In genomic region chr3:155394240-155394639, GRCh38 we compare ENCODE assay signal across 26 cellular contexts.
A peak's percentile ranks its signal among the peaks of the same experiment; 100 is the strongest.
DNase-seq lines count a peak whose midpoint lies in the region; ATAC-seq, FAIRE-seq and TF ChIP-seq lines count a peak whose summit lies in the region.
"Had no signal": no experiment of that assay in that cellular context is flagged by ENCODE, and none has a peak within 500 bp of the region (broad histone marks: within the 10 kb centered on the region; RNA-seq: fewer than 3 reads in every experiment).

No MANE protein-coding gene starts in this region.

- intact Hi-C loops in HepG2 (cut with micrococcal nuclease; ENCODE audit: unreplicated experiment) (no loop called here), right lobe of liver (cut with DNase I) (no loop called here), GM12878 (cut with micrococcal nuclease; ENCODE audit: unreplicated experiment) (no loop called here)

- WGBS in HepG2 (ENCODE audit: low lambda C conversion rate): 58% methylated on average over 1 of the region's 1 CpG
- 73% methylated on average over 1 of the region's 1 CpG for WGBS in right lobe of liver (ENCODE audit: insufficient coverage, low coverage, low lambda C conversion rate, missing lambda C conversion rate)
- WGBS in GM12878 (ENCODE audit: insufficient coverage, insufficient replicate concordance, low lambda C conversion rate, missing lambda C conversion rate): 48% methylated on average over 1 of the region's 1 CpG
- 87 to 100% methylated on average over 1 of the region's 1 CpG for WGBS in gastroesophageal sphincter (ENCODE audit: low coverage in 1 of 2), 2 donors

- SMC1A ChIA-PET in GM12878 (lab: Charles Lee; ENCODE audit: uncharacterized antibody, unreplicated experiment): no interaction called here

- TF ChIP-seq POLR2A in HepG2 (IDR thresholded peaks at IDR 0.05; ENCODE audit: insufficient read depth in 1 of 2, low read depth in 2 of 2, low read length in 2 of 2) (no peak), right lobe of liver (IDR thresholded peaks at IDR 0.05) (no peak), GM12878 (IDR thresholded peaks at IDR 0.05; ENCODE audit: low read depth, low read length) (no peak), gastroesophageal sphincter (IDR thresholded peaks at IDR 0.05) (no peak)

- H2AFZ ChIP-seq in HepG2 (ENCODE audit: low read length) (no peak overlapping the region), GM12878 (ENCODE audit: control insufficient read depth, low read depth, low read length) (no peak overlapping the region)

- H3K27ac ChIP-seq in HepG2 (ENCODE audit: extremely low read length, insufficient read depth, low read length) (no peak overlapping the region), right lobe of liver (no peak overlapping the region), GM12878 (ENCODE audit: control insufficient read depth, insufficient read depth) (no peak overlapping the region), gastroesophageal sphincter (no peak overlapping the region)
- H3K27ac ChIP-seq: 22Rv1, BLaER1 had no signal

- POLR2A ChIA-PET in HepG2 (lab: Yijun Ruan, JAX): no interaction called here
- POLR2A ChIA-PET in GM12878 (lab: Charles Lee): no interaction called here

- no peaks in the 10 kb centered on the region for H3K4me1 ChIP-seq in HepG2 (ENCODE audit: insufficient read depth, low read length)
- H3K4me1 ChIP-seq in right lobe of liver: no peaks in the 10 kb centered on the region
- H3K4me1 ChIP-seq in GM12878 (ENCODE audit: control insufficient read depth, insufficient read depth, low read length): no peaks in the 10 kb centered on the region
- peaks cover 0 to 8% (median 5%) of the 10 kb centered on the region in 3 donors for H3K4me1 ChIP-seq in gastroesophageal sphincter
- H3K4me1 ChIP-seq: BE2C, BLaER1 had no signal

- no peak overlapping the region for H3K9ac ChIP-seq in HepG2 (ENCODE audit: insufficient read depth, low read depth, low read length)
- no peak overlapping the region for H3K9ac ChIP-seq in GM12878 (ENCODE audit: control insufficient read depth, insufficient read depth, low read length)
- H3K9ac ChIP-seq: BLaER1 had no signal

- no peak for FAIRE-seq in HepG2 (lab: Jason Lieb, UNC)
- FAIRE-seq in GM12878 (lab: Jason Lieb, UNC): peak; percentile 68
- FAIRE-seq in colon (lab: Jason Lieb, UNC): peak; percentile 36
- FAIRE-seq in frontal cortex (lab: Jason Lieb, UNC): peak; percentile 13
- FAIRE-seq: GM12891, GM19239 had no signal

- in situ Hi-C loops in HepG2 (cut with HindIII; ENCODE audit: extremely low pct_ligation_motif_present, low pct_unique_long_range_greater_than_20kb): no loop called here
- in situ Hi-C loops in GM12878 (cut with MboI): no loop called here

- ATAC-seq in HepG2 (no peak), right lobe of liver (no peak), GM12878 (no peak), gastroesophageal sphincter (no peak), GM21529 (IDR thresholded peaks at IDR 0.05; ENCODE audit: unreplicated experiment) (no peak)

- H3K9me3 ChIP-seq in HepG2 (ENCODE audit: low read length): no peaks in the 10 kb centered on the region
- H3K9me3 ChIP-seq in right lobe of liver: no peaks in the 10 kb centered on the region
- no peaks in the 10 kb centered on the region for H3K9me3 ChIP-seq in GM12878 (replicated peaks; ENCODE audit: control insufficient read depth, insufficient read depth, low read length)
- H3K9me3 ChIP-seq in gastroesophageal sphincter: no peaks in the 10 kb centered on the region
- H3K9me3 ChIP-seq: BE2C had no signal

- no peak for DNase-seq in HepG2 (ENCODE audit: low spot score)
- DNase-seq in right lobe of liver: no peak
- DNase-seq in GM12878 (ENCODE audit: low read depth, low spot score): no peak
- no peak for DNase-seq in frontal cortex (ENCODE audit: low spot score in 2 of 2)
- DNase-seq in HK-2 (ENCODE audit: unreplicated experiment): no peak
- DNase-seq: ACHN; BE2C; C1 segment of cervical spinal cord; CD4-positive, alpha-beta memory T cell; CD4-positive, CD25-positive, alpha-beta regulatory T cell; CD8-positive, alpha-beta memory T cell; COR-L47; DMS 273 treated with DMSO at 0.1 percent for 48 hours; DMS153; DMS53; DMS79; DND-41; EL; GDM1 had no signal

- no peak overlapping the region for H3K4me3 ChIP-seq in HepG2 (replicated peaks in 1 of 3; ENCODE audit: insufficient read depth in 1 of 3, low read depth in 2 of 3, low read length in 3 of 3)
- no peak overlapping the region for H3K4me3 ChIP-seq in right lobe of liver
- H3K4me3 ChIP-seq in GM12878: no peak overlapping the region
- H3K4me3 ChIP-seq in gastroesophageal sphincter: no peak overlapping the region
- H3K4me3 ChIP-seq: BLaER1 had no signal

- H3K79me2 ChIP-seq in HepG2 (ENCODE audit: insufficient read depth, low read length) (no peaks in the 10 kb centered on the region), GM12878 (ENCODE audit: control insufficient read depth, insufficient read depth, low read length) (no peaks in the 10 kb centered on the region)

- H3K4me2 ChIP-seq in HepG2 (ENCODE audit: low read depth, low read length) (no peak overlapping the region), GM12878 (ENCODE audit: control insufficient read depth, insufficient read depth) (no peak overlapping the region)
- H3K4me2 ChIP-seq: BLaER1 had no signal

- CTCF ChIA-PET in HepG2 (lab: Yijun Ruan, JAX; ENCODE audit: low intra/inter-chr PET ratio, low total read pairs) (no interaction called here), GM12878 (lab: Yijun Ruan, JAX) (no interaction called here)

- TF ChIP-seq EP300 in HepG2 (IDR thresholded peaks at IDR 0.05; ENCODE audit: low read depth in 2 of 2, low read length in 2 of 2) (no peak), HepG2 (CRISPR knock-in tag; IDR thresholded peaks at IDR 0.05; ENCODE audit: borderline replicate concordance) (no peak), GM12878 (IDR thresholded peaks at IDR 0.05; ENCODE audit: borderline replicate concordance in 1 of 2, control insufficient read depth in 1 of 2, low read depth in 2 of 2, low read length in 2 of 2) (no peak), gastroesophageal sphincter (IDR thresholded peaks at IDR 0.05) (no peak)

- TF ChIP-seq CTCF in HepG2 (CRISPR knock-in tag; IDR thresholded peaks at IDR 0.05) (no peak), right lobe of liver (IDR thresholded peaks at IDR 0.05) (no peak), GM12878 (IDR thresholded peaks at IDR 0.05 in 2 of 3, conservative IDR thresholded peaks at IDR 0.05 in 1 of 3; ENCODE audit: control insufficient read depth in 2 of 3, extremely low read depth in 1 of 3, insufficient read depth in 1 of 3, low read depth in 3 of 3, low read length in 3 of 3) (no peak), gastroesophageal sphincter (IDR thresholded peaks at IDR 0.05) (no peak)

- H3K36me3 ChIP-seq in HepG2 (replicated peaks in 1 of 2; ENCODE audit: control insufficient read depth in 1 of 2, insufficient read depth in 2 of 2, low read length in 2 of 2): no peaks in the 10 kb centered on the region
- H3K36me3 ChIP-seq in right lobe of liver: no peaks in the 10 kb centered on the region
- no peaks in the 10 kb centered on the region for H3K36me3 ChIP-seq in GM12878 (ENCODE audit: control insufficient read depth in 2 of 2, insufficient read depth in 2 of 2, low read length in 1 of 2)
- H3K36me3 ChIP-seq in gastroesophageal sphincter: no peaks in the 10 kb centered on the region
- H3K36me3 ChIP-seq: BE2C, BLaER1 had no signal

- TF ChIP-seq RAD21 in HepG2 (CRISPR knock-in tag; IDR thresholded peaks at IDR 0.05) (no peak), GM12878 (IDR thresholded peaks at IDR 0.05; ENCODE audit: insufficient read depth, low read depth, low read length) (no peak)

- H4K20me1 ChIP-seq in HepG2 (ENCODE audit: insufficient read depth, low read length) (no peaks in the 10 kb centered on the region), GM12878 (ENCODE audit: control insufficient read depth, insufficient read depth) (no peaks in the 10 kb centered on the region)
- H4K20me1 ChIP-seq: BLaER1 had no signal

- RAD21 ChIA-PET in GM12878 (lab: Charles Lee; ENCODE audit: unreplicated experiment): no interaction called here

- no TSS peak for BruUV-seq in HepG2 (replicated peaks; lab: Mats Ljungman, UMichigan)
- BruUV-seq in GM12878 (replicated peaks; lab: Mats Ljungman, UMichigan): no TSS peak

- H3K27me3 ChIP-seq in HepG2 (ENCODE audit: control insufficient read depth in 1 of 2, insufficient read depth in 2 of 2, low read length in 2 of 2): no peaks in the 10 kb centered on the region
- H3K27me3 ChIP-seq in right lobe of liver: no peaks in the 10 kb centered on the region
- no peaks in the 10 kb centered on the region for H3K27me3 ChIP-seq in GM12878 (replicated peaks in 1 of 2; ENCODE audit: control insufficient read depth in 2 of 2, insufficient read depth in 2 of 2, low read length in 1 of 2)
- H3K27me3 ChIP-seq in gastroesophageal sphincter: no peaks in the 10 kb centered on the region
- H3K27me3 ChIP-seq: BE2C, BLaER1 had no signal

TF ChIP-seq in HepG2, 621 proteins besides CTCF, POLR2A, EP300 and RAD21:
- TF ChIP-seq SOX13 (IDR thresholded peaks at IDR 0.05) (no peak), SOX13 (CRISPR knock-in tag; conservative IDR thresholded peaks at IDR 0.05 in 1 of 2, IDR thresholded peaks at IDR 0.05 in 1 of 2) (no peak), ZNF230 (CRISPR knock-in tag; IDR thresholded peaks at IDR 0.05) (no peak), MAFK (conservative IDR thresholded peaks at IDR 0.05 in 1 of 2, IDR thresholded peaks at IDR 0.05 in 1 of 2; ENCODE audit: low read length in 2 of 2) (peak; percentile 78 to 88), MAFF (IDR thresholded peaks at IDR 0.05; ENCODE audit: low read depth, low read length) (peak; percentile 75), ZNF335 (CRISPR knock-in tag; IDR thresholded peaks at IDR 0.05) (no peak)

TF ChIP-seq in GM12878, 131 proteins besides CTCF, POLR2A, EP300 and RAD21 (continues in another document):
- TF ChIP-seq DPF2 (IDR thresholded peaks at IDR 0.05): no peak
- no peak for TF ChIP-seq ESRRA (IDR thresholded peaks at IDR 0.05; ENCODE audit: low read length)
- TF ChIP-seq CEBPB (IDR thresholded peaks at IDR 0.05; ENCODE audit: borderline replicate concordance in 1 of 2, low read depth in 2 of 2, low read length in 2 of 2): no peak
- no peak for TF ChIP-seq SMAD5 (IDR thresholded peaks at IDR 0.05; ENCODE audit: low read depth)
- no peak for TF ChIP-seq CHD1 (IDR thresholded peaks at IDR 0.05; ENCODE audit: low read depth, low read length)
- TF ChIP-seq ZNF274 (IDR thresholded peaks at IDR 0.05; ENCODE audit: insufficient read depth, insufficient read length): no peak
- TF ChIP-seq ZSCAN29 (IDR thresholded peaks at IDR 0.05): no peak
- TF ChIP-seq KDM1A (IDR thresholded peaks at IDR 0.05; ENCODE audit: borderline replicate concordance): no peak
